In genomic region chr3:32685604-32686185, GRCh38 we compare ENCODE assay signal across 8 cellular contexts. TPM values are rescaled to one million over a fixed set of nuclear protein-coding genes. Genes with fewer than 3 reads are reported as not detected.
DNase-seq lines count a peak whose midpoint lies in the region; ATAC-seq and TF ChIP-seq lines count a peak whose summit lies in the region.

No MANE protein-coding gene starts in this region.

- peaks cover 10% of the 10 kb centered on the region for H3K4me1 ChIP-seq in psoas muscle

- 11 to 12% (median 11%) methylated on average over 20 of the region's 20 CpGs for WGBS in psoas muscle, 3 donors

- DNase-seq in GM06990 (ENCODE audit: extremely low read depth, insufficient read length) (no peak), HFF-Myc (ENCODE audit: extremely low read depth, low read depth) (no peak), SW480 (ENCODE audit: low spot score) (peak; percentile 21), fibroblast of pulmonary artery (ENCODE audit: low read depth) (peak; percentile 36), psoas muscle (no peak), GM10266 (ENCODE audit: extremely low spot score) (no peak)
- DNase-seq in effector CD4-positive, alpha-beta T cell, result no peak
- no peak for DNase-seq in stimulated activated naive CD4-positive, alpha-beta T cell (lab: John Stamatoyannopoulos, UW)

- intact Hi-C loops in psoas muscle (cut with DNase I), result loop anchor here in 1 of 2 donors (10.0 kb wide), 1 partner anchor 111 kb away; the partner anchor contains the start of gene DYNC1LI1

- H3K27me3 ChIP-seq in GM06990 (replicated peaks; ENCODE audit: control insufficient read depth, insufficient read depth, low read length) (no peaks in the 10 kb centered on the region), psoas muscle (ENCODE audit: insufficient read depth in 3 of 3, low read length in 2 of 3) (no peaks in the 10 kb centered on the region)

- H3K9me3 ChIP-seq in psoas muscle, result no peaks in the 10 kb centered on the region

- no peak for ATAC-seq in psoas muscle

- no peak for TF ChIP-seq CTCF in GM06990 (IDR thresholded peaks at IDR 0.05; ENCODE audit: insufficient read depth, low read length, poor library complexity, severe bottlenecking)
- no peak for TF ChIP-seq CTCF in HFF-Myc (IDR thresholded peaks at IDR 0.05; ENCODE audit: low read depth, low read length, missing control alignments)
- no peak for TF ChIP-seq CTCF in fibroblast of pulmonary artery (IDR thresholded peaks at IDR 0.05; ENCODE audit: low read length, missing control alignments)
- TF ChIP-seq CTCF in psoas muscle (IDR thresholded peaks at IDR 0.05), result no peak
- TF ChIP-seq CTCF in GM10266 (IDR thresholded peaks at IDR 0.05; ENCODE audit: control insufficient read depth, insufficient read depth, low read depth, missing control alignments), result no peak

- peak overlapping the region; percentile 78 for H3K27ac ChIP-seq in psoas muscle

- H3K36me3 ChIP-seq in GM06990 (ENCODE audit: control insufficient read depth, insufficient read depth, low read length) (no peaks in the 10 kb centered on the region; the same call in 1 of the 2 replicates), psoas muscle (ENCODE audit: insufficient read depth in 1 of 2, low read depth in 1 of 2) (no peaks in the 10 kb centered on the region)

- peak overlapping the region; percentile 88 for H3K4me3 ChIP-seq in GM06990 (replicated peaks; ENCODE audit: low read depth, low read length)
- peak overlapping the region; percentile 83 for H3K4me3 ChIP-seq in HFF-Myc (replicated peaks; ENCODE audit: low read depth, low read length)
- peak overlapping the region; percentile 74 for H3K4me3 ChIP-seq in fibroblast of pulmonary artery (replicated peaks; ENCODE audit: low read depth, low read length)
- peak overlapping the region; percentile 85 for H3K4me3 ChIP-seq in psoas muscle

RNA-seq across cellular contexts. Expression of gene CNOT10, which starts 0.7 kb away (rescaled TPM):
- total RNA-seq in psoas muscle, result 10 to 100 TPM; 10.3 to 18.1 (median 12.7) TPM
- 10 to 100 TPM; 10.9 to 15.4 (median 11.7) TPM for polyA plus RNA-seq in psoas muscle

Comparison
In these comparisons a context has a peak if more than half of its experiments do, and no peak if none do; other contexts are left out.
1. DNase-seq: peak in SW480 (single experiment) and fibroblast of pulmonary artery (single experiment); none in GM06990 (single experiment), HFF-Myc (single experiment), psoas muscle (0 of 2), effector CD4-positive, alpha-beta T cell (single experiment), GM10266 (single experiment) and stimulated activated naive CD4-positive, alpha-beta T cell (0 of 6).
2. Peak in every context shown above with its lines, with median percentiles within 50 percentile points of each other: H3K4me3 ChIP-seq.